9 cellular contexts compared by ENCODE assay signal in the genomic region with DNA sequence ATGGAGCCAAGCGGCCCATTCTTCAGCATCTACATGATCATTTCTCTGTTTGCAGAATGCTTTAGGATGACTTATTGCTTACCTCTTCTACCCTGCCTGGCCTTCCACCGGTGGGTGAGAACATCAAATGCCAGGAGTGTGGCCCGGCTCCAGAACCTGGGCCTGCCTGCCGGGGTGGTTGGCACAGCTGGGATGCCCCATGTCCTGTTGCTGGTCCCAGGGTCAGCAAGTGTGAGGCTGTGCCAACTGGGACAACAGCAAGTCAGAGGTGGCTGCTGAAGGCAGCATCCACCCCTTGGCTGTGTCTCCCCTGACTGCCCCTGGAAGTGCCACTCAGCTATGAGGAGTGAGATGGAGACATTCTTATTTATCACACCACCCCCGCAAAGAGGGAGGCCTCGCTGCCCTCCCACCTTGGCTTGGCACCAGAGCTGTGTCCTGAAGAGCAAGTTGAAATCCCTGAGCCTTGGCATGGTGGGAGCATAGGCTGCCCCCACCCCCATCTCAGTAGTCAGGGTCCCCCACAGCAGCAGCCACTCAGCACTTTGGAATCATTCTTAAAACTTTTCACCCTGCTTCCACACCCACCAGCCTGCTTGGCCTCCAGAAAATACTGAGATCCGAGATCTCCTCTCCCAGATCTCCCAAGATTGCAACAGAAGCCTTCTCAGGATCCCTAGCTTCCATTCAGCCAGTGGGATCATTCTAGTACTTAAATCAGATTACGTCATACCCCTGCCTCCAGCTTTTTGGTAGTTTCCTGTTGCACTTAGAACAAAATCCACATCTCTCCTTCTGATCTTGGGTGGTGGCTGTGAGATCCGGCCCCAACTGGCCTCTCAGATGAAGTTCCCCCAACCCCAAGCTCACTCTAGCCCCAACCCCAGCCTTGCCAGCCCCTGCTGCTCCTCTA.
DNase-seq lines count a peak whose midpoint lies in the region; ATAC-seq, FAIRE-seq and TF ChIP-seq lines count a peak whose summit lies in the region.
"Had no signal": no experiment of that assay in that cellular context is flagged by ENCODE, and none has a peak within 500 bp of the region (broad histone marks: within the 10 kb centered on the region; RNA-seq: fewer than 3 reads in every experiment).

No MANE protein-coding gene starts in this region.

- peak overlapping the region; percentile 24 for H3K4me3 Mint-ChIP-seq in activated naive CD4-positive, alpha-beta T cell treated with anti-CD3 and anti-CD28 coated beads, Interleukin-2, amount 10 ng/mL, durations not matched to agents 7 days and 5 days
- H3K4me3 Mint-ChIP-seq in activated naive CD8-positive, alpha-beta T cell treated with anti-CD3 and anti-CD28 coated beads, Interleukin-2, amount 50 U/mL, for 24 hours: no peak overlapping the region

- H3K9me3 Mint-ChIP-seq in activated naive CD4-positive, alpha-beta T cell treated with anti-CD3 and anti-CD28 coated beads, Interleukin-2, amount 10 ng/mL, durations not matched to agents 7 days and 5 days: no peaks in the 10 kb centered on the region
- H3K9me3 Mint-ChIP-seq in activated naive CD8-positive, alpha-beta T cell treated with anti-CD3 and anti-CD28 coated beads, Interleukin-2, amount 50 U/mL, for 24 hours: no peaks in the 10 kb centered on the region

- peaks cover 35 to 41% of the 10 kb centered on the region in 2 donors for H3K4me1 ChIP-seq in kidney (ENCODE audit: control insufficient read depth in 1 of 2, insufficient read depth in 1 of 2, low read depth in 1 of 2, low read length in 2 of 2)
- peaks cover 39% of the 10 kb centered on the region for H3K4me1 ChIP-seq in upper lobe of right lung

- peak overlapping the region in 1 of 2 donors; percentile 56 for H3K9ac ChIP-seq in kidney (ENCODE audit: low read length in 2 of 2)

- peaks cover 64% of the 10 kb centered on the region for H3K36me3 Mint-ChIP-seq in activated naive CD4-positive, alpha-beta T cell treated with anti-CD3 and anti-CD28 coated beads, Interleukin-2, amount 10 ng/mL, durations not matched to agents 7 days and 5 days
- H3K36me3 Mint-ChIP-seq in activated naive CD8-positive, alpha-beta T cell treated with anti-CD3 and anti-CD28 coated beads, Interleukin-2, amount 50 U/mL, for 24 hours (ENCODE audit: low read depth): peaks cover 39% of the 10 kb centered on the region

- H3K4me1 Mint-ChIP-seq in activated naive CD4-positive, alpha-beta T cell treated with anti-CD3 and anti-CD28 coated beads, Interleukin-2, amount 10 ng/mL, durations not matched to agents 7 days and 5 days: peaks cover 64% of the 10 kb centered on the region
- H3K4me1 Mint-ChIP-seq in activated naive CD8-positive, alpha-beta T cell treated with anti-CD3 and anti-CD28 coated beads, Interleukin-2, amount 50 U/mL, for 24 hours: peaks cover 69% of the 10 kb centered on the region

- intact Hi-C loops in kidney (cut with DNase I): no loop called here
- intact Hi-C loops in upper lobe of right lung (cut with DNase I): no loop called here

- DNase-seq in activated naive CD4-positive, alpha-beta T cell treated with anti-CD3 and anti-CD28 coated beads, Interleukin-2, amount 10 ng/mL, durations not matched to agents 7 days and 5 days: peak; percentile 50
- no peak for DNase-seq in activated naive CD4-positive, alpha-beta T cell (lab: John Stamatoyannopoulos, UW)
- no peak for DNase-seq in activated naive CD8-positive, alpha-beta T cell treated with anti-CD3 and anti-CD28 coated beads, Interleukin-2, amount 50 U/mL, for 24 hours
- DNase-seq in kidney (no peak), upper lobe of right lung (no peak), caudate nucleus (lab: John Stamatoyannopoulos, UW) (no peak), C1 segment of cervical spinal cord (lab: John Stamatoyannopoulos, UW) (no peak)
- DNase-seq: occipital lobe had no signal

- TF ChIP-seq CTCF in kidney (IDR thresholded peaks at IDR 0.05; ENCODE audit: borderline replicate concordance, extremely low read depth, insufficient read depth): no peak
- TF ChIP-seq CTCF in upper lobe of right lung (IDR thresholded peaks at IDR 0.05): no peak

- H3K4me3 ChIP-seq in kidney (ENCODE audit: low read length in 2 of 2) (no peak overlapping the region), upper lobe of right lung (no peak overlapping the region)

- H3K27ac Mint-ChIP-seq in activated naive CD4-positive, alpha-beta T cell treated with anti-CD3 and anti-CD28 coated beads, Interleukin-2, amount 10 ng/mL, durations not matched to agents 7 days and 5 days: peak overlapping the region; percentile 80
- H3K27ac Mint-ChIP-seq in activated naive CD8-positive, alpha-beta T cell treated with anti-CD3 and anti-CD28 coated beads, Interleukin-2, amount 50 U/mL, for 24 hours: peak overlapping the region; percentile 76

- no peak for FAIRE-seq in kidney (lab: Jason Lieb, UNC)

- H3K36me3 ChIP-seq in kidney (ENCODE audit: control insufficient read depth in 1 of 2, insufficient read depth in 2 of 2, low read length in 2 of 2) (peaks cover 10 to 11% of the 10 kb centered on the region in 2 donors), upper lobe of right lung (peaks cover 33% of the 10 kb centered on the region)

- H3K9me3 ChIP-seq in kidney (ENCODE audit: control insufficient read depth in 1 of 2, low read length in 2 of 2) (no peaks in the 10 kb centered on the region), upper lobe of right lung (no peaks in the 10 kb centered on the region)

- no peaks in the 10 kb centered on the region for H3K27me3 Mint-ChIP-seq in activated naive CD4-positive, alpha-beta T cell treated with anti-CD3 and anti-CD28 coated beads, Interleukin-2, amount 10 ng/mL, durations not matched to agents 7 days and 5 days
- H3K27me3 Mint-ChIP-seq in activated naive CD8-positive, alpha-beta T cell treated with anti-CD3 and anti-CD28 coated beads, Interleukin-2, amount 50 U/mL, for 24 hours: no peaks in the 10 kb centered on the region

- H3K27ac ChIP-seq in kidney (ENCODE audit: low read depth in 2 of 2, low read length in 2 of 2) (peak overlapping the region; percentile 53 to 54), upper lobe of right lung (peak overlapping the region; percentile 72), caudate nucleus (ENCODE audit: low read depth, low read length) (no peak overlapping the region)

- no peak for ATAC-seq in activated naive CD8-positive, alpha-beta T cell treated with anti-CD3 and anti-CD28 coated beads, Interleukin-2, amount 50 U/mL, for 24 hours
- ATAC-seq in upper lobe of right lung (peak; percentile 10), GM21515 (IDR thresholded peaks at IDR 0.05; ENCODE audit: unreplicated experiment) (no peak)

- no peaks in the 10 kb centered on the region for H3K27me3 ChIP-seq in upper lobe of right lung

- CTCF ChIA-PET in activated naive CD4-positive, alpha-beta T cell treated with anti-CD3 and anti-CD28 coated beads, Interleukin-2, amount 10 ng/mL, durations not matched to agents 7 days and 5 days (lab: Charles Lee): interaction anchor here (1.4 kb wide), 1 partner anchor 76 kb away, joined by 3 read pairs; no protein-coding TSS in a partner anchor
